ENCODE assay signal across 29 cellular contexts in genomic region chr9:137916540-137916939, GRCh38. TPM values are rescaled to one million over a fixed set of nuclear protein-coding genes. Genes with fewer than 3 reads are reported as not detected.
"Had no signal": no experiment of that assay in that cellular context is flagged by ENCODE, and none has a peak within 500 bp of the region (broad histone marks: within the 10 kb centered on the region; RNA-seq: fewer than 3 reads in every experiment).

No MANE protein-coding gene starts in this region.

- H3K4me1 ChIP-seq: upper lobe of right lung had no signal

- H3K27ac Mint-ChIP-seq: activated CD4-positive, alpha-beta T cell treated with anti-CD3 and anti-CD28 coated beads, Interleukin-2, amount 10 ng/mL, durations not matched to agents 7 days and 5 days; activated CD8-positive, alpha-beta memory T cell treated with anti-CD3 and anti-CD28 coated beads, Interleukin-2, amount 10 ng/mL, durations not matched to agents 7 days and 5 days; activated CD8-positive, alpha-beta T cell treated with anti-CD3 and anti-CD28 coated beads for 36 hours; activated naive CD4-positive, alpha-beta T cell treated with anti-CD3 and anti-CD28 coated beads, Interleukin-2, amount 50 U/mL, for 24 hours; immature natural killer cell; mesothelial cell of epicardium; natural killer cell; stimulated activated naive B cell treated with anti-CD40 and anti-IgM and Interleukin-4, amounts not matched to agents 10 μg/mL and 1 μg/mL and 100 μg/mL, for 72 hours had no signal

- ATAC-seq: activated CD8-positive, alpha-beta memory T cell treated with anti-CD3 and anti-CD28 coated beads, Interleukin-2, amount 10 ng/mL, durations not matched to agents 7 days and 5 days; activated CD8-positive, alpha-beta T cell treated with anti-CD3 and anti-CD28 coated beads for 36 hours; esophagus mucosa; natural killer cell; sciatic nerve; stimulated activated naive B cell treated with anti-CD40 and anti-IgM and Interleukin-4, amounts not matched to agents 10 μg/mL and 1 μg/mL and 100 μg/mL, for 72 hours; upper lobe of right lung had no signal

- H3K36me3 Mint-ChIP-seq: activated CD8-positive, alpha-beta memory T cell treated with anti-CD3 and anti-CD28 coated beads, Interleukin-2, amount 10 ng/mL, durations not matched to agents 7 days and 5 days; activated naive CD4-positive, alpha-beta T cell treated with anti-CD3 and anti-CD28 coated beads, Interleukin-2, amount 50 U/mL, for 24 hours; immature natural killer cell; mesothelial cell of epicardium; natural killer cell; stimulated activated naive B cell treated with anti-CD40 and anti-IgM and Interleukin-4, amounts not matched to agents 10 μg/mL and 1 μg/mL and 100 μg/mL, for 72 hours had no signal

- H3K9me3 ChIP-seq: left ventricle myocardium inferior, thoracic aorta, upper lobe of right lung had no signal

- DNase-seq: activated CD4-positive, alpha-beta T cell treated with anti-CD3 and anti-CD28 coated beads, Interleukin-2, amount 10 ng/mL, durations not matched to agents 7 days and 5 days; activated CD4-positive, CD25-positive, alpha-beta regulatory T cell treated with anti-CD3 and anti-CD28 coated beads, Interleukin-2, amount 50 U/mL, for 72 hours; activated CD8-positive, alpha-beta memory T cell treated with anti-CD3 and anti-CD28 coated beads, Interleukin-2, amount 10 ng/mL, durations not matched to agents 7 days and 5 days; activated CD8-positive, alpha-beta T cell treated with anti-CD3 and anti-CD28 coated beads for 36 hours; activated gamma-delta T cell; activated T-cell treated with anti-CD3 and anti-CD28 coated beads for 4 hours; aorta; brain microvascular endothelial cell; caudate nucleus; dermis blood vessel endothelial cell; effector memory CD4-positive, alpha-beta T cell; foreskin melanocyte; immature natural killer cell; kidney glomerular epithelial cell; left ventricle myocardium inferior; natural killer cell; nucleus accumbens; small intestine; stimulated activated CD4-positive, alpha-beta T cell treated with anti-CD3 and anti-CD28 coated beads, Interleukin-2, amount 100 ng/mL, for 48 hours; stimulated activated CD8-positive, alpha-beta memory T cell treated with anti-CD3 and anti-CD28 coated beads, Interleukin-4, amount 100 ng/mL, for 48 hours; stimulated activated naive B cell treated with anti-CD40 and anti-IgM and Interleukin-4, amounts not matched to agents 10 μg/mL and 1 μg/mL and 100 μg/mL, for 72 hours; T-helper 2 cell; upper lobe of right lung had no signal

- H3K9me3 Mint-ChIP-seq: activated CD4-positive, alpha-beta T cell treated with anti-CD3 and anti-CD28 coated beads, Interleukin-2, amount 10 ng/mL, durations not matched to agents 7 days and 5 days; activated CD8-positive, alpha-beta T cell treated with anti-CD3 and anti-CD28 coated beads for 36 hours; activated naive CD4-positive, alpha-beta T cell treated with anti-CD3 and anti-CD28 coated beads, Interleukin-2, amount 50 U/mL, for 24 hours; immature natural killer cell; natural killer cell; stimulated activated naive B cell treated with anti-CD40 and anti-IgM and Interleukin-4, amounts not matched to agents 10 μg/mL and 1 μg/mL and 100 μg/mL, for 72 hours had no signal

- H3K4me1 Mint-ChIP-seq: activated CD4-positive, alpha-beta T cell treated with anti-CD3 and anti-CD28 coated beads, Interleukin-2, amount 10 ng/mL, durations not matched to agents 7 days and 5 days; activated CD8-positive, alpha-beta memory T cell treated with anti-CD3 and anti-CD28 coated beads, Interleukin-2, amount 10 ng/mL, durations not matched to agents 7 days and 5 days; activated naive CD4-positive, alpha-beta T cell treated with anti-CD3 and anti-CD28 coated beads, Interleukin-2, amount 50 U/mL, for 24 hours; immature natural killer cell; natural killer cell; stimulated activated naive B cell treated with anti-CD40 and anti-IgM and Interleukin-4, amounts not matched to agents 10 μg/mL and 1 μg/mL and 100 μg/mL, for 72 hours had no signal

- H3K4me3 Mint-ChIP-seq: activated CD4-positive, alpha-beta T cell treated with anti-CD3 and anti-CD28 coated beads, Interleukin-2, amount 10 ng/mL, durations not matched to agents 7 days and 5 days; activated CD8-positive, alpha-beta memory T cell treated with anti-CD3 and anti-CD28 coated beads, Interleukin-2, amount 10 ng/mL, durations not matched to agents 7 days and 5 days; activated CD8-positive, alpha-beta T cell treated with anti-CD3 and anti-CD28 coated beads for 36 hours; activated naive CD4-positive, alpha-beta T cell treated with anti-CD3 and anti-CD28 coated beads, Interleukin-2, amount 50 U/mL, for 24 hours; immature natural killer cell; mesothelial cell of epicardium; natural killer cell; stimulated activated naive B cell treated with anti-CD40 and anti-IgM and Interleukin-4, amounts not matched to agents 10 μg/mL and 1 μg/mL and 100 μg/mL, for 72 hours had no signal

- H3K4me3 ChIP-seq: hepatocyte, left ventricle myocardium inferior, thoracic aorta, upper lobe of right lung had no signal

- H3K27ac ChIP-seq: brain microvascular endothelial cell, hepatocyte, left ventricle myocardium inferior, thoracic aorta, upper lobe of right lung had no signal

- H3K27me3 ChIP-seq: brain microvascular endothelial cell, hepatocyte, upper lobe of right lung had no signal

- H2AFZ ChIP-seq: hepatocyte had no signal

- H3K4me2 ChIP-seq: hepatocyte had no signal

- H3K27me3 Mint-ChIP-seq: activated CD4-positive, alpha-beta T cell treated with anti-CD3 and anti-CD28 coated beads, Interleukin-2, amount 10 ng/mL, durations not matched to agents 7 days and 5 days; activated CD8-positive, alpha-beta memory T cell treated with anti-CD3 and anti-CD28 coated beads, Interleukin-2, amount 10 ng/mL, durations not matched to agents 7 days and 5 days had no signal

- H3K36me3 ChIP-seq: brain microvascular endothelial cell, left ventricle myocardium inferior, thoracic aorta, upper lobe of right lung had no signal

RNA-seq across cellular contexts. Expression of gene CACNA1B, which starts 39.0 kb away (rescaled TPM):
- total RNA-seq: activated CD4-positive, alpha-beta T cell treated with anti-CD3 and anti-CD28 coated beads, Interleukin-2, amount 10 ng/mL, durations not matched to agents 7 days and 5 days; activated CD8-positive, alpha-beta memory T cell treated with anti-CD3 and anti-CD28 coated beads, Interleukin-2, amount 10 ng/mL, durations not matched to agents 7 days and 5 days; activated CD8-positive, alpha-beta T cell treated with anti-CD3 and anti-CD28 coated beads for 36 hours; esophagus mucosa had no signal
- polyA plus RNA-seq: immature natural killer cell had no signal
